Comparison of ENCODE assay signal across 10 cellular contexts in the genomic region with DNA sequence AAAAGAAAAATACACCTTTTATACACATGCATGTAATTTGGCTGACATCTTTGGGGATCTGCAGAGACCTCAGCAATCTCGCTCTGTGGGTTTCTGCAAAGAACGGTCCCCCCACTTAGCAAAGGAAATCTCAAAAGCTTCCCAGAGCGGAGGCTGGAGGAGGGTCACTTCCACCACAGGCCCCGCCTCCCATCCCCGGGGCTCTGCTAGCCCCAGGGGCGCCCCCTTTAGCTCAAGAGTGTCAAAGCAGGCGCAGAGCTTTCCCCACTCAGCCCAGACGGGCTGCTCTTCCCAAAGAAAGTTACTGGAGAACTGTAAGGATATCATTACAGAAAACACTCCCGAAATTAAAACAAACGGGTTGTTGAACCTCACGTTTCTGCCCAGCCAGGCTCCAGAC. TPM values are rescaled to one million over a fixed set of nuclear protein-coding genes. Genes with fewer than 3 reads are reported as not detected.
DNase-seq lines count a peak whose midpoint lies in the region; ATAC-seq, FAIRE-seq and TF ChIP-seq lines count a peak whose summit lies in the region.
"Had no signal": no experiment of that assay in that cellular context is flagged by ENCODE, and none has a peak within 500 bp of the region (broad histone marks: within the 10 kb centered on the region; RNA-seq: fewer than 3 reads in every experiment).

No MANE protein-coding gene starts in this region.

- TF ChIP-seq CTCF in activated CD8-positive, alpha-beta T cell treated with anti-CD3 and anti-CD28 coated beads for 36 hours (IDR thresholded peaks at IDR 0.05), result peak; percentile 68
- peak in 2 of 3 experiments; percentile 41 to 43 for TF ChIP-seq CTCF in keratinocyte (optimal IDR thresholded peaks at IDR 0.05 in 1 of 3, IDR thresholded peaks at IDR 0.05 in 1 of 3, conservative IDR thresholded peaks at IDR 0.05 in 1 of 3; ENCODE audit: extremely low read depth in 1 of 3, insufficient read depth in 2 of 3, low read length in 3 of 3)

- H3K4me1 ChIP-seq in keratinocyte (ENCODE audit: control insufficient read depth, extremely low read depth, insufficient read depth, low read length), result no peaks in the 10 kb centered on the region

- POLR2A ChIA-PET in HEK293T (lab: Yijun Ruan, JAX), result no interaction called here
- POLR2A ChIA-PET in activated CD8-positive, alpha-beta T cell treated with anti-CD3 and anti-CD28 coated beads for 36 hours (lab: Charles Lee), result no interaction called here

- H3K4me3 ChIP-seq in keratinocyte (ENCODE audit: control insufficient read depth in 2 of 3, extremely low read depth in 1 of 3, insufficient read depth in 2 of 3, low read depth in 1 of 3, low read length in 3 of 3), result no peak overlapping the region
- H3K4me3 ChIP-seq: skin epidermis had no signal

- DNase-seq in AG20443 (ENCODE audit: low spot score) (peak; percentile 72), HEK293T (ENCODE audit: extremely low spot score) (peak; percentile 86), keratinocyte (ENCODE audit: low read depth, low spot score) (no peak), Ammon's horn (ENCODE audit: low spot score) (no peak), cerebellum (ENCODE audit: low spot score) (no peak)
- peak; percentile 68 for DNase-seq in activated CD8-positive, alpha-beta T cell treated with anti-CD3 and anti-CD28 coated beads for 36 hours
- no peak for DNase-seq in stimulated activated naive CD4-positive, alpha-beta T cell treated with Interleukin-2 at 50 U/mL for 16 hours (lab: John Stamatoyannopoulos, UW)

- no peaks in the 10 kb centered on the region for H3K9me3 Mint-ChIP-seq in activated CD8-positive, alpha-beta T cell treated with anti-CD3 and anti-CD28 coated beads for 36 hours
- H3K9me3 Mint-ChIP-seq: activated naive CD4-positive, alpha-beta T cell treated with anti-CD3 and anti-CD28 coated beads, Interleukin-2, amount 50 U/mL, for 24 hours had no signal

- no peaks in the 10 kb centered on the region for H3K27me3 Mint-ChIP-seq in activated CD8-positive, alpha-beta T cell treated with anti-CD3 and anti-CD28 coated beads for 36 hours

- no peaks in the 10 kb centered on the region for H3K79me2 ChIP-seq in keratinocyte (ENCODE audit: control insufficient read depth, insufficient read depth, low read length)

- no peaks in the 10 kb centered on the region for H3K36me3 Mint-ChIP-seq in activated CD8-positive, alpha-beta T cell treated with anti-CD3 and anti-CD28 coated beads for 36 hours (ENCODE audit: low read depth)
- H3K36me3 Mint-ChIP-seq: activated naive CD4-positive, alpha-beta T cell treated with anti-CD3 and anti-CD28 coated beads, Interleukin-2, amount 50 U/mL, for 24 hours had no signal

- no peaks in the 10 kb centered on the region for H3K9me1 ChIP-seq in keratinocyte (ENCODE audit: control insufficient read depth, extremely low read depth, insufficient read depth, low read length)

- no peak overlapping the region for H3K4me3 Mint-ChIP-seq in activated CD8-positive, alpha-beta T cell treated with anti-CD3 and anti-CD28 coated beads for 36 hours
- H3K4me3 Mint-ChIP-seq: activated naive CD4-positive, alpha-beta T cell treated with anti-CD3 and anti-CD28 coated beads, Interleukin-2, amount 50 U/mL, for 24 hours had no signal

- H3K27ac ChIP-seq in keratinocyte (ENCODE audit: control insufficient read depth, insufficient read depth, low read length), result no peak overlapping the region
- H3K27ac ChIP-seq: skin epidermis had no signal

- H3K4me1 Mint-ChIP-seq in activated CD8-positive, alpha-beta T cell treated with anti-CD3 and anti-CD28 coated beads for 36 hours (ENCODE audit: low read depth), result peaks cover 2% of the 10 kb centered on the region
- H3K4me1 Mint-ChIP-seq: activated naive CD4-positive, alpha-beta T cell treated with anti-CD3 and anti-CD28 coated beads, Interleukin-2, amount 50 U/mL, for 24 hours had no signal

- no peaks in the 10 kb centered on the region for H4K20me1 ChIP-seq in keratinocyte (ENCODE audit: control insufficient read depth, extremely low read depth, insufficient read depth, low read length)

- intact Hi-C loops in activated CD8-positive, alpha-beta T cell treated with anti-CD3 and anti-CD28 coated beads for 36 hours (cut with micrococcal nuclease), result no loop called here

- CTCF ChIA-PET in HEK293T (lab: Yijun Ruan, JAX), result interaction anchor here (0.6 to 1.4 kb wide), 6 partner anchors 9 to 85 kb away, joined by 3 to 5 read pairs (median 4); no protein-coding TSS in a partner anchor
- CTCF ChIA-PET in activated CD8-positive, alpha-beta T cell treated with anti-CD3 and anti-CD28 coated beads for 36 hours (lab: Charles Lee), result interaction anchor here (0.8 to 3.5 kb wide), 10 partner anchors 9 to 149 kb away, joined by 3 to 14 read pairs (median 4); no protein-coding TSS in a partner anchor

- H3K27me3 ChIP-seq in keratinocyte (ENCODE audit: control insufficient read depth, extremely low read depth, insufficient read depth, low read length), result peaks cover 15% of the 10 kb centered on the region

- FAIRE-seq in keratinocyte (lab: Jason Lieb, UNC), result no peak

- H3K9ac ChIP-seq in keratinocyte (ENCODE audit: control insufficient read depth, extremely low read depth, insufficient read depth, low read length), result no peak overlapping the region

- H3K4me2 ChIP-seq in keratinocyte (ENCODE audit: control insufficient read depth, extremely low read depth, insufficient read depth, low read depth, low read length), result no peak overlapping the region

- H3K36me3 ChIP-seq in keratinocyte (ENCODE audit: control insufficient read depth in 2 of 2, extremely low read depth in 1 of 2, insufficient read depth in 2 of 2, low read length in 2 of 2), result no peaks in the 10 kb centered on the region

- no peak overlapping the region for H2AFZ ChIP-seq in keratinocyte (ENCODE audit: control insufficient read depth, low read length)

- dilution Hi-C loops in keratinocyte (cut with MboI; ENCODE audit: extremely low pct_ligation_motif_present, low sequenced_read_pairs), result no loop called here

- no peak overlapping the region for H3K27ac Mint-ChIP-seq in activated CD8-positive, alpha-beta T cell treated with anti-CD3 and anti-CD28 coated beads for 36 hours
- H3K27ac Mint-ChIP-seq: activated naive CD4-positive, alpha-beta T cell treated with anti-CD3 and anti-CD28 coated beads, Interleukin-2, amount 50 U/mL, for 24 hours had no signal

- ATAC-seq in activated CD8-positive, alpha-beta T cell treated with anti-CD3 and anti-CD28 coated beads for 36 hours, result peak; percentile 92
- no peak for ATAC-seq in HG03342 (IDR thresholded peaks at IDR 0.05; ENCODE audit: unreplicated experiment)

- H3K9me3 ChIP-seq in keratinocyte (ENCODE audit: control insufficient read depth, low read depth, low read length), result no peaks in the 10 kb centered on the region

TF ChIP-seq in HEK293T, 16 proteins besides CTCF, POLR2A, EP300 and RAD21 (continues in another document):
- no peak for TF ChIP-seq FOXM1 (IDR thresholded peaks at IDR 0.05; ENCODE audit: borderline replicate concordance)

RNA-seq across cellular contexts. Expression of a gene that starts 11.4 kb away (rescaled TPM):
- not detected for total RNA-seq in activated CD8-positive, alpha-beta T cell treated with anti-CD3 and anti-CD28 coated beads for 36 hours
- polyA plus RNA-seq in keratinocyte, result 0.14 to 0.68 TPM (median 0.46 TPM) in 3 replicates
- 0.49 TPM for polyA plus RNA-seq in keratinocyte (2011; ENCODE audit: low read depth)
- 0.12 and 0.30 TPM in 2 replicates for polyA plus RNA-seq in keratinocyte (2011; cell fraction: cytosol; rRNA removed)
- polyA plus RNA-seq in keratinocyte (2011; cell fraction: nucleus; rRNA removed), result 0.71 and 1.2 TPM in 2 replicates
- polyA plus RNA-seq in keratinocyte (2012; ENCODE audit: low replicate concordance), result 0.34 and 0.95 TPM in 2 replicates
- polyA minus RNA-seq in keratinocyte, result 0.59 to 5.9 TPM (median 0.64 TPM) in 3 replicates
- polyA minus RNA-seq in keratinocyte (2011; cell fraction: cytosol; rRNA and poly(A)+ RNA removed), result not detected
- polyA minus RNA-seq in keratinocyte (2011; cell fraction: nucleus; rRNA and poly(A)+ RNA removed), result 1.8 TPM in 2 replicates
- 0.64 TPM for total RNA-seq in cerebellum

RNA-seq across cellular contexts. Expression of a gene that starts 50.2 kb away (rescaled TPM):
- total RNA-seq in activated CD8-positive, alpha-beta T cell treated with anti-CD3 and anti-CD28 coated beads for 36 hours, result 1 to 10 TPM; 1.1 to 1.6 TPM
- 0.49 to 0.72 TPM (median 0.53 TPM) in 3 replicates for polyA plus RNA-seq in keratinocyte
- polyA plus RNA-seq in keratinocyte (2011; ENCODE audit: low read depth), result not detected
- 0.56 and 0.69 TPM in 2 replicates for polyA plus RNA-seq in keratinocyte (2011; cell fraction: cytosol; rRNA removed)
- polyA plus RNA-seq in keratinocyte (2011; cell fraction: nucleus; rRNA removed), result 0.65 and 0.78 TPM in 2 replicates
- polyA plus RNA-seq in keratinocyte (2012; ENCODE audit: low replicate concordance), result 1.5 and 2.1 TPM in 2 replicates
- polyA minus RNA-seq in keratinocyte, result 0.10 to 0.23 TPM in 2 of 3 replicates, not detected in the other
- polyA minus RNA-seq in keratinocyte (2011; cell fraction: cytosol; rRNA and poly(A)+ RNA removed), result not detected
- polyA minus RNA-seq in keratinocyte (2011; cell fraction: nucleus; rRNA and poly(A)+ RNA removed), result 0.63 and 0.85 TPM in 2 replicates
- total RNA-seq in cerebellum, result 2.5 TPM

RNA-seq across cellular contexts. Expression of a gene that starts 50.3 kb away (rescaled TPM):
- total RNA-seq in activated CD8-positive, alpha-beta T cell treated with anti-CD3 and anti-CD28 coated beads for 36 hours, result 10 to 100 TPM; 21.0 to 24.4 TPM
- 21.7 to 49.0 TPM (median 30.6 TPM) in 3 replicates for polyA plus RNA-seq in keratinocyte
- 11.7 TPM for polyA plus RNA-seq in keratinocyte (2011; ENCODE audit: low read depth)
- 17.8 and 43.6 TPM in 2 replicates for polyA plus RNA-seq in keratinocyte (2011; cell fraction: cytosol; rRNA removed)
- polyA plus RNA-seq in keratinocyte (2011; cell fraction: nucleus; rRNA removed), result 33.3 and 34.8 TPM in 2 replicates
- polyA plus RNA-seq in keratinocyte (2012; ENCODE audit: low replicate concordance), result 21.5 and 26.7 TPM in 2 replicates
- 4.6 to 7.8 TPM (median 5.8 TPM) in 3 replicates for polyA minus RNA-seq in keratinocyte
- 3.3 TPM for polyA minus RNA-seq in keratinocyte (2011; cell fraction: cytosol; rRNA and poly(A)+ RNA removed)
- polyA minus RNA-seq in keratinocyte (2011; cell fraction: nucleus; rRNA and poly(A)+ RNA removed), result 3.0 and 5.8 TPM in 2 replicates
- total RNA-seq in cerebellum, result 11.1 TPM

RNA-seq across cellular contexts. Expression of a gene that starts 54.1 kb away (rescaled TPM):
- total RNA-seq in activated CD8-positive, alpha-beta T cell treated with anti-CD3 and anti-CD28 coated beads for 36 hours, result 10 to 100 TPM; 15.2 to 18.4 TPM
- 5.6 to 10.6 TPM (median 8.9 TPM) in 3 replicates for polyA plus RNA-seq in keratinocyte
- polyA plus RNA-seq in keratinocyte (2011; ENCODE audit: low read depth), result 0.10 TPM
- polyA plus RNA-seq in keratinocyte (2011; cell fraction: cytosol; rRNA removed), result 4.4 and 4.7 TPM in 2 replicates
- 21.9 and 25.1 TPM in 2 replicates for polyA plus RNA-seq in keratinocyte (2011; cell fraction: nucleus; rRNA removed)
- 0.18 and 22.5 TPM in 2 replicates for polyA plus RNA-seq in keratinocyte (2012; ENCODE audit: low replicate concordance)
- polyA minus RNA-seq in keratinocyte, result 23.2 to 78.4 TPM (median 28.7 TPM) in 3 replicates
- 8.1 TPM for polyA minus RNA-seq in keratinocyte (2011; cell fraction: cytosol; rRNA and poly(A)+ RNA removed)
- 12.0 and 19.1 TPM in 2 replicates for polyA minus RNA-seq in keratinocyte (2011; cell fraction: nucleus; rRNA and poly(A)+ RNA removed)
- 8.1 TPM for total RNA-seq in cerebellum

Comparison
In these comparisons a context has a peak if more than half of its experiments do, and no peak if none do; other contexts are left out.
1. DNase-seq: peak in AG20443 (single experiment), HEK293T (single experiment) and activated CD8-positive, alpha-beta T cell treated with anti-CD3 and anti-CD28 coated beads for 36 hours (single experiment); none in keratinocyte (single experiment), Ammon's horn (single experiment), stimulated activated naive CD4-positive, alpha-beta T cell treated with Interleukin-2 at 50 U/mL for 16 hours (single experiment) and cerebellum (single experiment).